Comparison of ENCODE assay signal across 26 cellular contexts in genomic region chr16:49504626-49505025, GRCh38.
"Had no signal": no experiment of that assay in that cellular context is flagged by ENCODE, and none has a peak within 500 bp of the region (broad histone marks: within the 10 kb centered on the region; RNA-seq: fewer than 3 reads in every experiment).

No MANE protein-coding gene starts in this region.

- FAIRE-seq: frontal cortex, islet of Langerhans, pancreas, TTC549 had no signal

- ATAC-seq: activated CD4-positive, CD25-positive, alpha-beta regulatory T cell treated with anti-CD3 and anti-CD28 coated beads, Interleukin-2, amount 50 U/mL, for 24 hours; activated naive CD4-positive, alpha-beta T cell treated with anti-CD3 and anti-CD28 coated beads, Interleukin-2, amount 50 U/mL, for 72 hours; activated T-helper 17 cell treated with anti-CD3 and anti-CD28 coated beads, Interleukin-2, amount 50 U/mL, for 72 hours; body of pancreas; mucosa of descending colon; pancreas had no signal

- H3K36me3 ChIP-seq: adrenal gland, colonic mucosa, left ventricle myocardium inferior, pancreas, right atrium auricular region, tibial nerve, WERI-Rb-1 had no signal

- H3K4me1 ChIP-seq: adrenal gland, body of pancreas, colonic mucosa, left ventricle myocardium inferior, pancreas, right atrium auricular region, tibial nerve had no signal

- DNase-seq: activated CD4-positive, alpha-beta memory T cell treated with anti-CD3 and anti-CD28 coated beads for 36 hours; activated CD4-positive, alpha-beta T cell treated with anti-CD3 and anti-CD28 coated beads for 48 hours; activated CD8-positive, alpha-beta memory T cell treated with anti-CD3 and anti-CD28 coated beads, Interleukin-2, amount 50 U/mL, for 4 hours; activated naive CD4-positive, alpha-beta T cell; activated T-cell treated with anti-CD3 and anti-CD28 coated beads, Interleukin-2, amount 50 U/mL, for 1 hour; body of pancreas; colonic mucosa; effector CD8-positive, alpha-beta T cell; left ventricle myocardium inferior; mesendoderm; mucosa of descending colon; nephron progenitor cell; stimulated activated naive CD4-positive, alpha-beta T cell treated with Interleukin-2 at 50 U/mL for 16 hours; T-helper 9 cell; WERI-Rb-1 had no signal

- H3K27ac ChIP-seq: adrenal gland, body of pancreas, colonic mucosa, left ventricle myocardium inferior, pancreas, right atrium auricular region, tibial nerve, WERI-Rb-1 had no signal

- H3K9me3 ChIP-seq: adrenal gland, body of pancreas, colonic mucosa, left ventricle myocardium inferior, mucosa of descending colon, pancreas, right atrium auricular region, tibial nerve had no signal

- H3K4me3 ChIP-seq: adrenal gland, body of pancreas, colonic mucosa, left ventricle myocardium inferior, lung, mucosa of descending colon, pancreas, right atrium auricular region, tibial nerve had no signal

- H3K27me3 ChIP-seq: adrenal gland, body of pancreas, colonic mucosa, pancreas, right atrium auricular region, tibial nerve had no signal
